In the genomic region with DNA sequence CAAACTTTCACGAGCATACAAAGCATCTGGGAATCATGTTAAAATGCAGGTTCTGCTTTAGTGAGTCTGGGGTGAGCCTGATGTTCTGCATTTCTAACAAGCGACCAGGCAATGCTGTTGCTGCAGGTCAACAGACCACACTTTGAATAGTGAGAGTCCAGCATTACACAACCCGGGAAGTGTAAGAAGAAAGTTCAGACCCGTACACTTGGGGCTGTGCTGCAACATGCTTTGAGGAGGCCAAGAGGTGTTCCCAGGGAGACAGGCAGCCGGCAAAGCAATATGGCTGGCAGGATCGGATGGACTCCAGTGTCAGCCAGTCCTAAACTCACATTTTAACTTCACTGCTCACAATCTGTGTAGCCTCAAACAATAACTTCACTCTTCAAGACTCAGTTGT, we compare ENCODE assay signal across 17 cellular contexts.
"Had no signal": no experiment of that assay in that cellular context is flagged by ENCODE, and none has a peak within 500 bp of the region (broad histone marks: within the 10 kb centered on the region; RNA-seq: fewer than 3 reads in every experiment).

No MANE protein-coding gene starts in this region.

- H3K9me3 Mint-ChIP-seq: activated CD4-positive, alpha-beta memory T cell treated with anti-CD3 and anti-CD28 coated beads, Interleukin-2, amount 10 ng/mL, durations not matched to agents 7 days and 5 days; effector memory CD8-positive, alpha-beta T cell; T-helper 2 cell treated with Interferon-gamma antibody and Interleukin-4, amounts not matched to agents 5 μg/mL and 100 μg/mL, for 36 hours had no signal

- H3K27ac Mint-ChIP-seq: activated CD4-positive, alpha-beta memory T cell treated with anti-CD3 and anti-CD28 coated beads, Interleukin-2, amount 10 ng/mL, durations not matched to agents 7 days and 5 days; activated naive CD4-positive, alpha-beta T cell treated with anti-CD3 and anti-CD28 coated beads for 36 hours; activated T-helper 1 cell treated with anti-CD3 and anti-CD28 coated beads, Interleukin-12 subunit alpha, Interleukin-12 subunit beta, Interleukin-2, Interleukin-4 antibody, amounts not matched to agents 30 ng/mL and 10 ng/mL and 1 ng/mL, durations not matched to agents 14 hours and 24 hours and 36 hours; effector memory CD8-positive, alpha-beta T cell; T-helper 2 cell treated with Interferon-gamma antibody and Interleukin-4, amounts not matched to agents 5 μg/mL and 100 μg/mL, for 36 hours had no signal

- H3K27ac ChIP-seq: left ventricle myocardium inferior, ovary, suprapubic skin, upper lobe of right lung had no signal

- H3K36me3 ChIP-seq: left ventricle myocardium inferior, ovary, suprapubic skin, upper lobe of right lung had no signal

- H3K27me3 Mint-ChIP-seq: effector memory CD8-positive, alpha-beta T cell had no signal

- ATAC-seq: effector memory CD8-positive, alpha-beta T cell; esophagus mucosa; stimulated activated naive CD8-positive, alpha-beta T cell treated with anti-CD3 and anti-CD28 coated beads, Interleukin-15, Interleukin-2, amounts not matched to agents 100 U/mL and 50 U/mL, for 24 hours had no signal

- H3K27me3 ChIP-seq: ovary, suprapubic skin, upper lobe of right lung had no signal

- H3K4me1 ChIP-seq: suprapubic skin, upper lobe of right lung had no signal

- DNase-seq: activated CD4-positive, alpha-beta memory T cell treated with anti-CD3 and anti-CD28 coated beads, Interleukin-2, amount 10 ng/mL, durations not matched to agents 7 days and 5 days; activated CD4-positive, alpha-beta T cell treated with anti-CD3 and anti-CD28 coated beads for 1 hour; activated naive CD4-positive, alpha-beta T cell treated with anti-CD3 and anti-CD28 coated beads for 36 hours; caudate nucleus; effector memory CD8-positive, alpha-beta T cell; left ventricle myocardium inferior; mesenchymal stem cell; ovary; stimulated activated CD4-positive, alpha-beta T cell treated with anti-CD3 and anti-CD28 coated beads, Interleukin-2, amount 100 ng/mL, for 48 hours; stimulated activated CD8-positive, alpha-beta memory T cell treated with anti-CD3 and anti-CD28 coated beads, Interleukin-4, amount 100 ng/mL, for 48 hours; stimulated activated naive CD8-positive, alpha-beta T cell treated with anti-CD3 and anti-CD28 coated beads, Interleukin-15, Interleukin-2, amounts not matched to agents 100 U/mL and 50 U/mL, for 24 hours; SW 1271; upper lobe of right lung had no signal

- H3K4me3 ChIP-seq: left ventricle myocardium inferior, ovary, suprapubic skin, upper lobe of right lung had no signal

- H3K9me3 ChIP-seq: left ventricle myocardium inferior, ovary, suprapubic skin, upper lobe of right lung had no signal

- H3K4me3 Mint-ChIP-seq: activated CD4-positive, alpha-beta memory T cell treated with anti-CD3 and anti-CD28 coated beads, Interleukin-2, amount 10 ng/mL, durations not matched to agents 7 days and 5 days; activated naive CD4-positive, alpha-beta T cell treated with anti-CD3 and anti-CD28 coated beads for 36 hours; activated T-helper 1 cell treated with anti-CD3 and anti-CD28 coated beads, Interleukin-12 subunit alpha, Interleukin-12 subunit beta, Interleukin-2, Interleukin-4 antibody, amounts not matched to agents 30 ng/mL and 10 ng/mL and 1 ng/mL, durations not matched to agents 14 hours and 24 hours and 36 hours; effector memory CD8-positive, alpha-beta T cell; T-helper 2 cell treated with Interferon-gamma antibody and Interleukin-4, amounts not matched to agents 5 μg/mL and 100 μg/mL, for 36 hours had no signal
